In genomic region chr4:83009529-83009928, GRCh38 we compare ENCODE assay signal across 9 cellular contexts. TPM values are rescaled to one million over a fixed set of nuclear protein-coding genes. Genes with fewer than 3 reads are reported as not detected.
DNase-seq lines count a peak whose midpoint lies in the region; ATAC-seq, FAIRE-seq and TF ChIP-seq lines count a peak whose summit lies in the region.
"Had no signal": no experiment of that assay in that cellular context is flagged by ENCODE, and none has a peak within 500 bp of the region (broad histone marks: within the 10 kb centered on the region; RNA-seq: fewer than 3 reads in every experiment).

No MANE protein-coding gene starts in this region.

- peak overlapping the region; percentile 63 to 65 for H3K4me3 ChIP-seq in left lung
- H3K4me3 ChIP-seq in transverse colon = peak overlapping the region; percentile 79 to 97 (median 92)

- in situ Hi-C loops in transverse colon (cut with MboI; ENCODE audit: low pct_ligation_motif_present in 1 of 4, low pct_unique_long_range_greater_than_20kb in 1 of 4, low sequenced_read_pairs in 3 of 4) = no loop called here
- in situ Hi-C loops in G401 (cut with HindIII; ENCODE audit: low sequenced_read_pairs) = no loop called here

- peak overlapping the region; percentile 88 to 92 for H3K27ac ChIP-seq in left lung
- peak overlapping the region; percentile 95 to 98 (median 97) for H3K27ac ChIP-seq in transverse colon

- no peak for TF ChIP-seq EP300 in transverse colon (IDR thresholded peaks at IDR 0.05; ENCODE audit: low read depth)

- H3K36me3 Mint-ChIP-seq in activated naive CD4-positive, alpha-beta T cell treated with anti-CD3 and anti-CD28 coated beads, Interleukin-2, amount 50 U/mL, for 24 hours = no peaks in the 10 kb centered on the region
- peaks cover 3% of the 10 kb centered on the region for H3K36me3 Mint-ChIP-seq in activated naive CD8-positive, alpha-beta T cell treated with anti-CD3 and anti-CD28 coated beads, Interleukin-2, amount 50 U/mL, for 24 hours (ENCODE audit: low read depth)

- no peak for TF ChIP-seq CTCF in left lung (IDR thresholded peaks at IDR 0.05)
- no peak for TF ChIP-seq CTCF in transverse colon (IDR thresholded peaks at IDR 0.05)

- 60 to 75% methylated on average over 3 of the region's 3 CpGs for WGBS in transverse colon (ENCODE audit: low coverage in 1 of 2), 2 donors

- no peaks in the 10 kb centered on the region for H3K9me3 ChIP-seq in left lung
- H3K9me3 ChIP-seq in transverse colon = no peaks in the 10 kb centered on the region

- H3K27me3 Mint-ChIP-seq in activated naive CD4-positive, alpha-beta T cell treated with anti-CD3 and anti-CD28 coated beads, Interleukin-2, amount 50 U/mL, for 24 hours = no peaks in the 10 kb centered on the region
- H3K27me3 Mint-ChIP-seq in activated naive CD8-positive, alpha-beta T cell treated with anti-CD3 and anti-CD28 coated beads, Interleukin-2, amount 50 U/mL, for 24 hours = no peaks in the 10 kb centered on the region

- peak overlapping the region; percentile 98 for H3K4me3 Mint-ChIP-seq in activated naive CD4-positive, alpha-beta T cell treated with anti-CD3 and anti-CD28 coated beads, Interleukin-2, amount 50 U/mL, for 24 hours
- H3K4me3 Mint-ChIP-seq in activated naive CD8-positive, alpha-beta T cell treated with anti-CD3 and anti-CD28 coated beads, Interleukin-2, amount 50 U/mL, for 24 hours = peak overlapping the region; percentile 99

- H3K27ac Mint-ChIP-seq in activated naive CD4-positive, alpha-beta T cell treated with anti-CD3 and anti-CD28 coated beads, Interleukin-2, amount 50 U/mL, for 24 hours = peak overlapping the region; percentile 90
- peak overlapping the region; percentile 89 for H3K27ac Mint-ChIP-seq in activated naive CD8-positive, alpha-beta T cell treated with anti-CD3 and anti-CD28 coated beads, Interleukin-2, amount 50 U/mL, for 24 hours

- ATAC-seq in activated naive CD8-positive, alpha-beta T cell treated with anti-CD3 and anti-CD28 coated beads, Interleukin-2, amount 50 U/mL, for 24 hours = no peak
- ATAC-seq in left lung (no peak), GM19395 (IDR thresholded peaks at IDR 0.05; ENCODE audit: unreplicated experiment) (no peak)

- intact Hi-C loops in left lung (cut with DNase I) = no loop called here
- intact Hi-C loops in transverse colon (cut with DNase I; ENCODE audit: low total_unique reads) = no loop called here

- peaks cover 10 to 47% of the 10 kb centered on the region in 2 donors for H3K4me1 ChIP-seq in left lung
- peaks cover 18 to 38% (median 32%) of the 10 kb centered on the region in 4 donors for H3K4me1 ChIP-seq in transverse colon

- H3K27me3 ChIP-seq in left lung = no peaks in the 10 kb centered on the region
- no peaks in the 10 kb centered on the region for H3K27me3 ChIP-seq in transverse colon

- no peaks in the 10 kb centered on the region for H3K9me3 Mint-ChIP-seq in activated naive CD4-positive, alpha-beta T cell treated with anti-CD3 and anti-CD28 coated beads, Interleukin-2, amount 50 U/mL, for 24 hours
- H3K9me3 Mint-ChIP-seq in activated naive CD8-positive, alpha-beta T cell treated with anti-CD3 and anti-CD28 coated beads, Interleukin-2, amount 50 U/mL, for 24 hours = no peaks in the 10 kb centered on the region

- no peak for TF ChIP-seq POLR2A in transverse colon (IDR thresholded peaks at IDR 0.05)

- H3K36me3 ChIP-seq in left lung (no peaks in the 10 kb centered on the region), transverse colon (no peaks in the 10 kb centered on the region)

- no peak for DNase-seq in activated naive CD4-positive, alpha-beta T cell (lab: John Stamatoyannopoulos, UW)
- no peak for DNase-seq in activated naive CD8-positive, alpha-beta T cell treated with anti-CD3 and anti-CD28 coated beads, Interleukin-2, amount 50 U/mL, for 24 hours
- DNase-seq in left lung (no peak), transverse colon (no peak), G401 (ENCODE audit: low spot score) (no peak), HTR-8/SVneo (ENCODE audit: insufficient read length, low spot score) (no peak)

- H3K4me1 Mint-ChIP-seq in activated naive CD4-positive, alpha-beta T cell treated with anti-CD3 and anti-CD28 coated beads, Interleukin-2, amount 50 U/mL, for 24 hours = peaks cover 64% of the 10 kb centered on the region
- peaks cover 55% of the 10 kb centered on the region for H3K4me1 Mint-ChIP-seq in activated naive CD8-positive, alpha-beta T cell treated with anti-CD3 and anti-CD28 coated beads, Interleukin-2, amount 50 U/mL, for 24 hours

- no peak for FAIRE-seq in HTR-8/SVneo (lab: Jason Lieb, UNC)
- FAIRE-seq: islet of Langerhans had no signal

RNA-seq across cellular contexts. Expression of gene LIN54, which starts 1.1 kb away (rescaled TPM):
- total RNA-seq in left lung = 10 to 100 TPM; 10.3 to 13.6 TPM
- total RNA-seq in transverse colon = 10 to 100 TPM in 2 of 4 donors, 1 to 10 TPM in 2; 4.8 to 18.2 (median 9.2) TPM
- 22.3 and 30.0 TPM in 2 replicates for total RNA-seq in G401 (2014; rRNA removed; shearing (Covaris generic))

RNA-seq across cellular contexts. Expression of gene COPS4, which starts 25.5 kb away (rescaled TPM):
- total RNA-seq in left lung (10 to 100 TPM; 27.8 to 30.9 TPM), transverse colon (10 to 100 TPM in 3 of 4 donors, 1 to 10 TPM in 1; 6.7 to 81.8 (median 32.3) TPM)
- total RNA-seq in G401 (2014; rRNA removed; shearing (Covaris generic)) = 166 and 173 TPM in 2 replicates
